10 cellular contexts compared by ENCODE assay signal in the genomic region with DNA sequence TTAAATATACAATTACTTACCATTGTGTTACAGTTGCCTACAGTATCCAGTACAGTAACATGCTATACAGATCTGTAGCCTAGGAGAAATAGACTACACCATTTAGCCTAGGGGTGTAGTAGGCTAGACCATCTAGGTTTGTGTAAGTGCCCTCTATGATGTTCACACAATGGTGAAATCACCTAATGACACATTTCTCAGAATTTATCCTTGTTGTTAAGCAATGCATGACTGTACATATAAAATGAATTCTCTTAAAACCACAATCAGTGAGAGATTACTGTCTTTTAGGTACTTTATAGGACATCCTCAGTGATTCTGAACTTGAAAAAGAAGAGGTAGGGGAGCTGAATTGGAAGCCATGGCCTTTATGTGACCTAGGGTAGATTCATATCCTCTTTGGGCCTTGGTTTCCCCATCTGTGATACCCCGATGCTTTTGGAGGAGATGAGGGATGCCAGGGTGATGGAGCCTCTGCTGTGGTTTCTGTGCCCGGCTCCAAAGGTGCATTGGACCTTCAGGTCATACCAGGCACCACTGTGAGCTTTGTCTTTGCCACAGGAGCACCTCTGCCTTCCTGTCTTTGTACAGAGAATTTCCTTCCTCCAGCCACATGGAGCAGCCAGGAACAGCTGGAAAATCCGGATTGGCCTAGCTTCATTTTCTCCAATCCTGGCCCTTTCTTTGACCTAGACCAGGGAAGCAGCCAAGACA. TPM values are rescaled to one million over a fixed set of nuclear protein-coding genes. Genes with fewer than 3 reads are reported as not detected.
DNase-seq lines count a peak whose midpoint lies in the region; ATAC-seq and TF ChIP-seq lines count a peak whose summit lies in the region.
"Had no signal": no experiment of that assay in that cellular context is flagged by ENCODE, and none has a peak within 500 bp of the region (broad histone marks: within the 10 kb centered on the region; RNA-seq: fewer than 3 reads in every experiment).

No MANE protein-coding gene starts in this region.

- H3K4me3 ChIP-seq in GM23338 (no peak overlapping the region), foreskin fibroblast (ENCODE audit: low read depth in 1 of 2, low read length in 2 of 2) (no peak overlapping the region)

- ATAC-seq in GM23338 = no peak
- no peak for ATAC-seq in HG03280 (IDR thresholded peaks at IDR 0.05; ENCODE audit: unreplicated experiment)
- no peak for ATAC-seq in GM18502 (IDR thresholded peaks at IDR 0.05; ENCODE audit: poor library complexity, unreplicated experiment)

- no peaks in the 10 kb centered on the region for H3F3A ChIP-seq in GM23338 (replicated peaks; ENCODE audit: low read depth)

- DNase-seq in AG08395 (ENCODE audit: low spot score) (peak; percentile 34), GM23338 (ENCODE audit: low spot score) (peak; percentile 11), foreskin fibroblast (peak; percentile 80 to 87), DMS53 (lab: John Stamatoyannopoulos, UW) (no peak)
- DNase-seq in activated T-cell treated with anti-CD3 and anti-CD28 coated beads, Interleukin-2, amount 50 U/mL, for 48 hours = peak; percentile 22 to 35
- DNase-seq in stimulated activated CD4-positive, alpha-beta T cell treated with anti-CD3 and anti-CD28 coated beads, Interleukin-4, amount 100 ng/mL, for 1 hour = no peak
- DNase-seq: activated naive CD8-positive, alpha-beta T cell treated with anti-CD3 and anti-CD28 coated beads, Interleukin-2, amount 10 ng/mL, durations not matched to agents 7 days and 5 days; DMS 273 treated with DMSO at 0.1 percent for 48 hours had no signal

- H3K27me3 Mint-ChIP-seq in GM23338 (ENCODE audit: insufficient read depth, low read depth, poor library complexity) = peaks cover 10% of the 10 kb centered on the region
- H3K27me3 Mint-ChIP-seq: activated naive CD8-positive, alpha-beta T cell treated with anti-CD3 and anti-CD28 coated beads, Interleukin-2, amount 10 ng/mL, durations not matched to agents 7 days and 5 days had no signal

- H3K36me3 Mint-ChIP-seq in GM23338 (ENCODE audit: low read depth) = no peaks in the 10 kb centered on the region
- H3K36me3 Mint-ChIP-seq: activated naive CD8-positive, alpha-beta T cell treated with anti-CD3 and anti-CD28 coated beads, Interleukin-2, amount 10 ng/mL, durations not matched to agents 7 days and 5 days had no signal

- H3K4me1 Mint-ChIP-seq in GM23338 = peaks cover 20% of the 10 kb centered on the region

- no peak overlapping the region for H3K27ac Mint-ChIP-seq in GM23338
- H3K27ac Mint-ChIP-seq: activated naive CD8-positive, alpha-beta T cell treated with anti-CD3 and anti-CD28 coated beads, Interleukin-2, amount 10 ng/mL, durations not matched to agents 7 days and 5 days had no signal

- no peaks in the 10 kb centered on the region for H3K79me2 ChIP-seq in GM23338 (replicated peaks; ENCODE audit: insufficient read depth)

- TF ChIP-seq CTCF in GM23338 (conservative IDR thresholded peaks at IDR 0.05; ENCODE audit: low read depth in 2 of 2) (no peak), foreskin fibroblast (IDR thresholded peaks at IDR 0.05; ENCODE audit: low read depth, low read length) (no peak)

- peaks cover 9% of the 10 kb centered on the region; the same call in 1 of the 2 replicates for H3K4me1 ChIP-seq in GM23338 (ENCODE audit: insufficient read depth)

- H3K9me2 ChIP-seq in GM23338 (ENCODE audit: insufficient read depth) = no peaks in the 10 kb centered on the region

- H2AFZ ChIP-seq in GM23338 = peak overlapping the region; percentile 63

- no peak overlapping the region for H3K27ac ChIP-seq in GM23338 (ENCODE audit: low read depth)

- H3K36me3 ChIP-seq in GM23338 (ENCODE audit: insufficient read depth) = no peaks in the 10 kb centered on the region

- H4K20me1 ChIP-seq in GM23338 (replicated peaks; ENCODE audit: insufficient read depth) = no peaks in the 10 kb centered on the region

- H3K4me2 ChIP-seq in GM23338 = no peak overlapping the region

- H3K9me3 Mint-ChIP-seq in GM23338 = no peaks in the 10 kb centered on the region
- H3K9me3 Mint-ChIP-seq: activated naive CD8-positive, alpha-beta T cell treated with anti-CD3 and anti-CD28 coated beads, Interleukin-2, amount 10 ng/mL, durations not matched to agents 7 days and 5 days had no signal

- H3K4me3 Mint-ChIP-seq in GM23338 = no peak overlapping the region
- H3K4me3 Mint-ChIP-seq: activated naive CD8-positive, alpha-beta T cell treated with anti-CD3 and anti-CD28 coated beads, Interleukin-2, amount 10 ng/mL, durations not matched to agents 7 days and 5 days had no signal

- no peaks in the 10 kb centered on the region for H3K27me3 ChIP-seq in GM23338 (ENCODE audit: insufficient read depth)

TF ChIP-seq in GM23338, 12 proteins besides CTCF, POLR2A, EP300 and RAD21:
- TF ChIP-seq, protein P1, sequence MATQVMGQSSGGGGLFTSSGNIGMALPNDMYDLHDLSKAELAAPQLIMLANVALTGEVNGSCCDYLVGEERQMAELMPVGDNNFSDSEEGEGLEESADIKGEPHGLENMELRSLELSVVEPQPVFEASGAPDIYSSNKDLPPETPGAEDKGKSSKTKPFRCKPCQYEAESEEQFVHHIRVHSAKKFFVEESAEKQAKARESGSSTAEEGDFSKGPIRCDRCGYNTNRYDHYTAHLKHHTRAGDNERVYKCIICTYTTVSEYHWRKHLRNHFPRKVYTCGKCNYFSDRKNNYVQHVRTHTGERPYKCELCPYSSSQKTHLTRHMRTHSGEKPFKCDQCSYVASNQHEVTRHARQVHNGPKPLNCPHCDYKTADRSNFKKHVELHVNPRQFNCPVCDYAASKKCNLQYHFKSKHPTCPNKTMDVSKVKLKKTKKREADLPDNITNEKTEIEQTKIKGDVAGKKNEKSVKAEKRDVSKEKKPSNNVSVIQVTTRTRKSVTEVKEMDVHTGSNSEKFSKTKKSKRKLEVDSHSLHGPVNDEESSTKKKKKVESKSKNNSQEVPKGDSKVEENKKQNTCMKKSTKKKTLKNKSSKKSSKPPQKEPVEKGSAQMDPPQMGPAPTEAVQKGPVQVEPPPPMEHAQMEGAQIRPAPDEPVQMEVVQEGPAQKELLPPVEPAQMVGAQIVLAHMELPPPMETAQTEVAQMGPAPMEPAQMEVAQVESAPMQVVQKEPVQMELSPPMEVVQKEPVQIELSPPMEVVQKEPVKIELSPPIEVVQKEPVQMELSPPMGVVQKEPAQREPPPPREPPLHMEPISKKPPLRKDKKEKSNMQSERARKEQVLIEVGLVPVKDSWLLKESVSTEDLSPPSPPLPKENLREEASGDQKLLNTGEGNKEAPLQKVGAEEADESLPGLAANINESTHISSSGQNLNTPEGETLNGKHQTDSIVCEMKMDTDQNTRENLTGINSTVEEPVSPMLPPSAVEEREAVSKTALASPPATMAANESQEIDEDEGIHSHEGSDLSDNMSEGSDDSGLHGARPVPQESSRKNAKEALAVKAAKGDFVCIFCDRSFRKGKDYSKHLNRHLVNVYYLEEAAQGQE (IDR thresholded peaks at IDR 0.05; ENCODE audit: unreplicated experiment) = no peak

RNA-seq across cellular contexts. Expression of a gene that starts 51.9 kb away (rescaled TPM):
- total RNA-seq in GM23338 (2014; rRNA removed; shearing (Covaris generic)) = 155 and 179 TPM in 2 replicates
- 36.5 and 39.7 TPM in 2 replicates for polyA plus RNA-seq in GM23338 (2016; fragmentation: Nextera tagmentation; extraction: Ambion mirVana)

Comparison
In these comparisons a context has a peak if more than half of its experiments do, and no peak if none do; other contexts are left out.
1. DNase-seq: peak in AG08395 (single experiment), GM23338 (single experiment), activated T-cell treated with anti-CD3 and anti-CD28 coated beads, Interleukin-2, amount 50 U/mL, for 48 hours (2 of 2) and foreskin fibroblast (2 of 2); none in DMS53 (single experiment) and stimulated activated CD4-positive, alpha-beta T cell treated with anti-CD3 and anti-CD28 coated beads, Interleukin-4, amount 100 ng/mL, for 1 hour (single experiment).